In the genomic region with DNA sequence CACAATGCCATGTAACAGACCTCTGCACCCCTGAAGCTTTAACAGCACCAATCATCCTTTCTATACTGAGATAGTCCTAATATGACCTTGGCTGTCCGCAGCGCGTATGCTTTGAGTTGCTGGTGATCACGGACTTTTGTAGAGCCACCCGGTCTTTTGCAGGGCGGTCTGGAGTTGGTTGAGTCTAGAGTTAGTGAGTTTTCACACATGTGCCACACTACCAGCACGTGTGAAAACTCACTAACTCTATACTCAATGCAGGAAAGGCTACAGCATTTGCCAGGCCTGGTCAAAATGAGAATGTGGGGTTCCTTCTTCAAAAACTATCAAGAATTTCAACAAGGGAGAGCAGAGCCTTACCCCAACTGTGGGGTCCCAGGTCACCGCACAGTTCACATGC, we compare ENCODE assay signal across 22 cellular contexts.
"Had no signal": no experiment of that assay in that cellular context is flagged by ENCODE, and none has a peak within 500 bp of the region (broad histone marks: within the 10 kb centered on the region; RNA-seq: fewer than 3 reads in every experiment).

No MANE protein-coding gene starts in this region.

- H3K9me3 ChIP-seq: MG63, Peyer's patch, SJCRH30 had no signal

- H3K27me3 ChIP-seq: MG63, Peyer's patch, SJCRH30 had no signal

- H3K36me3 ChIP-seq: Peyer's patch had no signal

- DNase-seq: Karpas-422, KG1, MG63, NCI-H1092, NCI-H1105 treated with DMSO at 0.1 percent for 48 hours, NCI-H1417 treated with DMSO at 0.1 percent for 48 hours, NCI-H1694 treated with DMSO at 0.1 percent for 48 hours, NCI-H1930, NCI-H2081, NCI-H2107, NCI-H2171, NCI-H226, NCI-H446, NCI-H510A, NCI-H524 treated with DMSO at 0.1 percent for 48 hours, NCI-H774, PC-9, Peyer's patch, SHP77 treated with DMSO at 0.1 percent for 48 hours, SJCRH30 had no signal

- H3K4me2 ChIP-seq: PC-9 had no signal

- H2AFZ ChIP-seq: PC-9 had no signal

- H3K4me1 ChIP-seq: Peyer's patch, SJCRH30 had no signal

- H3K27ac ChIP-seq: PC-9, Peyer's patch, SJCRH30 had no signal

- H3K4me3 ChIP-seq: MG63, PC-9, Peyer's patch, SJCRH30 had no signal

- ATAC-seq: Right ventricle myocardium inferior, SK-N-SH treated with all-trans-retinoic acid at 6 μM for 48 hours had no signal
